8 cellular contexts compared by ENCODE assay signal in genomic region chr3:38496131-38496910, GRCh38. TPM values are rescaled to one million over a fixed set of nuclear protein-coding genes. Genes with fewer than 3 reads are reported as not detected.
DNase-seq lines count a peak whose midpoint lies in the region; ATAC-seq and TF ChIP-seq lines count a peak whose summit lies in the region.

EXOG (plus strand) TSS chr3:38496340; CDS start chr3:38496368, 28 bp downstream.

- H3K9ac ChIP-seq in BLaER1 treated with 17β-estradiol and CSF1 and Interleukin-3, amounts not matched to agents 10 nM and 100 nM: peak within 1 kb of the TSS; percentile 77 to 91 (median 89)
- peak within 1 kb of the TSS; percentile 30 to 70 for H3K9ac ChIP-seq in colonic mucosa (ENCODE audit: low read depth in 2 of 2, low read length in 2 of 2)

- peaks cover 10 to 43% (median 22%) of the 10 kb centered on the region in 11 experiments for H3K36me3 ChIP-seq in BLaER1 treated with 17β-estradiol and CSF1 and Interleukin-3, amounts not matched to agents 10 nM and 100 nM
- H3K36me3 ChIP-seq in colonic mucosa: no peaks in the 10 kb centered on the region

- TF ChIP-seq CTCF in colonic mucosa (IDR thresholded peaks at IDR 0.05): peak; percentile 75

- H4K20me1 ChIP-seq in BLaER1 treated with 17β-estradiol and CSF1 and Interleukin-3, amounts not matched to agents 10 nM and 100 nM: peaks cover 0 to 7% (median 0%) of the 10 kb centered on the region in 11 experiments; a peak in 1 of 22 replicates

- peak within 1 kb of the TSS; percentile 68 to 92 (median 85) for H3K4me2 ChIP-seq in BLaER1 treated with 17β-estradiol and CSF1 and Interleukin-3, amounts not matched to agents 10 nM and 100 nM

- intact Hi-C loops in colonic mucosa (cut with DNase I): no loop called here

- DNase-seq in GM19240 (ENCODE audit: insufficient read length, low spot score) (peak; percentile 92), NCI-H524 treated with DMSO at 0.1 percent for 48 hours (lab: John Stamatoyannopoulos, UW) (peak; percentile 86), colonic mucosa (peak; percentile 97)
- peak; percentile 94 to 97 for DNase-seq in activated CD4-positive, alpha-beta T cell treated with anti-CD3 and anti-CD28 coated beads for 4 hours
- peak; percentile 95 to 97 for DNase-seq in stimulated activated CD4-positive, alpha-beta T cell treated with anti-CD3 and anti-CD28 coated beads, Interleukin-1b, Interleukin-23, amount 100 ng/mL, for 4 hours (ENCODE audit: low read depth in 2 of 2)

- H3K27me3 ChIP-seq in BLaER1 treated with 17β-estradiol and CSF1 and Interleukin-3, amounts not matched to agents 10 nM and 100 nM: no peaks in the 10 kb centered on the region
- H3K27me3 ChIP-seq in colonic mucosa (no peaks in the 10 kb centered on the region), layer of hippocampus (ENCODE audit: control insufficient read depth, insufficient read depth, low read length) (no peaks in the 10 kb centered on the region)

- no peaks in the 10 kb centered on the region for H3K9me3 ChIP-seq in BLaER1 treated with 17β-estradiol and CSF1 and Interleukin-3, amounts not matched to agents 10 nM and 100 nM (replicated peaks in 1 of 11)
- H3K9me3 ChIP-seq in colonic mucosa: no peaks in the 10 kb centered on the region

- ATAC-seq in HG03457 (IDR thresholded peaks at IDR 0.05; ENCODE audit: unreplicated experiment): peak; percentile 81

- H3K4me1 ChIP-seq in BLaER1 treated with 17β-estradiol and CSF1 and Interleukin-3, amounts not matched to agents 10 nM and 100 nM: peaks cover 8 to 29% (median 17%) of the 10 kb centered on the region in 10 experiments
- no peaks in the 10 kb centered on the region for H3K4me1 ChIP-seq in colonic mucosa

- H3K4me3 ChIP-seq in BLaER1 treated with 17β-estradiol and CSF1 and Interleukin-3, amounts not matched to agents 10 nM and 100 nM: peak within 1 kb of the TSS; percentile 68 to 85 (median 80)
- H3K4me3 ChIP-seq in colonic mucosa: peak within 1 kb of the TSS; percentile 58

- peak within 1 kb of the TSS; percentile 71 to 91 (median 84); a peak in 21 of 22 replicates for H3K27ac ChIP-seq in BLaER1 treated with 17β-estradiol and CSF1 and Interleukin-3, amounts not matched to agents 10 nM and 100 nM
- H3K27ac ChIP-seq in colonic mucosa (peak within 1 kb of the TSS; percentile 35), layer of hippocampus (ENCODE audit: low read depth, low read length) (peak within 1 kb of the TSS; percentile 76)

RNA-seq across cellular contexts. Expression of gene EXOG, which starts in this region (rescaled TPM):
- total RNA-seq in colonic mucosa: 10 to 100 TPM in 1 of 2 donors, 1 to 10 TPM in 1; 6.1 to 12.0 TPM

Comparison
In these comparisons a context has a peak if more than half of its experiments do, and no peak if none do; other contexts are left out.
1. Peak in every context shown above with its lines: DNase-seq, ATAC-seq, H3K4me3 ChIP-seq and H3K27ac ChIP-seq.